8 cellular contexts compared by ENCODE assay signal in the genomic region with DNA sequence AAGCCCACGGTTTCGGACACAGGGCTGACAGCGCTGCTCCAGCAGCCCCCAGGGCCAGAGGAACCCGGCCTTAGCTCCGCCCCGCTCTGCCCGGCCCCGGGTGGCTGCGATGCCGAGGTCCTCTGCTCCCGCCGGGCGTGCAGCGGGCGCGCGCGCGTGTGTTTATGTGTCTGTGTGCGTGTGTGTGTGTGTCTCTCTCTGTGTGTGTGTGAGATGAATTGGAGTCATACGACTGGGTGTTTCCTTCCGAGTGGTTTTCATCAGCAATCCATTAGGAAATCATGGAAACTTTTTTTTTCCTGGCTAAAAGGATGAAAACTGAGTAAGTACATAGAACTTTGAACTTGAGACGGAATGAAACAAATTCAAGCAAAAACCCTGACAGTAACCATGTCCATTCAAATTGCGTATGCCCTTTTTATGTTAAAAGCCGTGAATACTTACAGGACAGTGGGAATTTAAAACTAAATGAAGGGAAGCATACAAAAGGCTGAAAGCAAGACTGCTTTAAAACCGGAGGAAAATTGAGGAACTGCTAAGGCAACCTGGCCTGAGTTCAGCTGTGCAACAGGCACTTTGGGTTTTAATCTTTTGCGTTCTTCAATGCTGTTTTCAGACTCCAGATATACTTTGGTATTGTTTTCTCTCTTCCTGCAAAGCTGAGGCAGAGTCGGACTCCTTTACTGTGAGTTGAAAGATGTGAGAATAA. TPM values are rescaled to one million over a fixed set of nuclear protein-coding genes. Genes with fewer than 3 reads are reported as not detected.
DNase-seq lines count a peak whose midpoint lies in the region; ATAC-seq and TF ChIP-seq lines count a peak whose summit lies in the region.

A gene (plus strand): TSS at position 121 of the 709 bp plus-strand sequence. CDS start 911 bp downstream, outside the sequence.

- H4K20me1 ChIP-seq in OCI-LY3 (ENCODE audit: insufficient read depth, low read length) (no peaks in the 10 kb centered on the region), neural progenitor cell (ENCODE audit: low read depth) (no peaks in the 10 kb centered on the region)

- H3K79me2 ChIP-seq in OCI-LY3 (ENCODE audit: low read length) = no peaks in the 10 kb centered on the region
- no peaks in the 10 kb centered on the region for H3K79me2 ChIP-seq in neural progenitor cell (ENCODE audit: low read depth)

- H3K27ac ChIP-seq in OCI-LY3 (ENCODE audit: low read length) (no peak within 1 kb of the TSS), neural progenitor cell (no peak within 1 kb of the TSS), upper lobe of right lung (peak within 1 kb of the TSS; percentile 65)

- H3K36me3 Mint-ChIP-seq in activated naive CD4-positive, alpha-beta T cell treated with anti-CD3 and anti-CD28 coated beads, Interleukin-2, amount 50 U/mL, for 72 hours = no peaks in the 10 kb centered on the region
- H3K36me3 Mint-ChIP-seq in neural progenitor cell = no peaks in the 10 kb centered on the region

- DNase-seq in A172 (ENCODE audit: low spot score) (peak; percentile 27), globus pallidus (ENCODE audit: low spot score) (peak; percentile 61), neural progenitor cell (ENCODE audit: low spot score) (peak; percentile 77), upper lobe of right lung (peak; percentile 85)
- peak in 1 of 2 donors; percentile 36 for DNase-seq in activated naive CD4-positive, alpha-beta T cell treated with anti-CD3 and anti-CD28 coated beads, Interleukin-2, amount 50 U/mL, for 72 hours (ENCODE audit: low spot score in 2 of 2)

- ATAC-seq in GM18502 (IDR thresholded peaks at IDR 0.05; ENCODE audit: poor library complexity, unreplicated experiment) = peak; percentile 61
- peak; percentile 42 for ATAC-seq in HG02981 (IDR thresholded peaks at IDR 0.05; ENCODE audit: unreplicated experiment)
- ATAC-seq in activated naive CD4-positive, alpha-beta T cell treated with anti-CD3 and anti-CD28 coated beads, Interleukin-2, amount 50 U/mL, for 72 hours = peak; percentile 64 to 69
- peak; percentile 92 for ATAC-seq in upper lobe of right lung

- H3K27me3 ChIP-seq in OCI-LY3 (ENCODE audit: low read depth, low read length) = peaks cover 40% of the 10 kb centered on the region
- H3K27me3 ChIP-seq in neural progenitor cell = peaks cover 40% of the 10 kb centered on the region
- no peaks in the 10 kb centered on the region for H3K27me3 ChIP-seq in upper lobe of right lung

- peak within 1 kb of the TSS; percentile 77 for H2AFZ ChIP-seq in OCI-LY3 (ENCODE audit: low read depth, low read length)
- H2AFZ ChIP-seq in neural progenitor cell (replicated peaks) = peak within 1 kb of the TSS; percentile 52

- no peaks in the 10 kb centered on the region for H3K9me3 ChIP-seq in OCI-LY3 (ENCODE audit: insufficient read depth, low read length)
- H3K9me3 ChIP-seq in neural progenitor cell (ENCODE audit: low read depth) = no peaks in the 10 kb centered on the region
- H3K9me3 ChIP-seq in upper lobe of right lung = no peaks in the 10 kb centered on the region

- peak within 1 kb of the TSS; percentile 33 for H3K9ac ChIP-seq in OCI-LY3 (ENCODE audit: low read length)
- H3K9ac ChIP-seq in neural progenitor cell = no peak within 1 kb of the TSS

- H3K4me3 ChIP-seq in OCI-LY3 (ENCODE audit: low read length) = peak within 1 kb of the TSS; percentile 80
- peak within 1 kb of the TSS; percentile 43 for H3K4me3 ChIP-seq in neural progenitor cell
- peak within 1 kb of the TSS; percentile 48 for H3K4me3 ChIP-seq in upper lobe of right lung

- peaks cover 14% of the 10 kb centered on the region for H3K4me1 Mint-ChIP-seq in neural progenitor cell

- H3K4me1 ChIP-seq in OCI-LY3 (ENCODE audit: low read length) (peaks cover 30% of the 10 kb centered on the region), neural progenitor cell (peaks cover 10% of the 10 kb centered on the region), upper lobe of right lung (peaks cover 13% of the 10 kb centered on the region)

- peak within 1 kb of the TSS; percentile 100 for H3K4me2 ChIP-seq in OCI-LY3 (ENCODE audit: low read length)
- peak within 1 kb of the TSS; percentile 77 for H3K4me2 ChIP-seq in neural progenitor cell

- TF ChIP-seq CTCF in OCI-LY3 (IDR thresholded peaks at IDR 0.05; ENCODE audit: low read depth, low read length) (no peak), neural progenitor cell (IDR thresholded peaks at IDR 0.05) (no peak), upper lobe of right lung (IDR thresholded peaks at IDR 0.05) (no peak)

- peaks cover 4% of the 10 kb centered on the region for H3K27me3 Mint-ChIP-seq in neural progenitor cell (ENCODE audit: insufficient read depth, low read depth)

- no peaks in the 10 kb centered on the region for H3K9me3 Mint-ChIP-seq in activated naive CD4-positive, alpha-beta T cell treated with anti-CD3 and anti-CD28 coated beads, Interleukin-2, amount 50 U/mL, for 72 hours
- H3K9me3 Mint-ChIP-seq in neural progenitor cell = no peaks in the 10 kb centered on the region

- H3F3A ChIP-seq in neural progenitor cell (ENCODE audit: low read depth) = no peaks in the 10 kb centered on the region

- intact Hi-C loops in upper lobe of right lung (cut with DNase I) = loop anchor here (5.0 kb wide), 1 partner anchor 94 kb away; no protein-coding TSS in a partner anchor

- H3K36me3 ChIP-seq in OCI-LY3 (replicated peaks; ENCODE audit: low read depth, low read length) = no peaks in the 10 kb centered on the region
- no peaks in the 10 kb centered on the region for H3K36me3 ChIP-seq in neural progenitor cell
- H3K36me3 ChIP-seq in upper lobe of right lung = no peaks in the 10 kb centered on the region

- H3K4me3 Mint-ChIP-seq in neural progenitor cell = peak within 1 kb of the TSS; percentile 80

- H3K27ac Mint-ChIP-seq in activated naive CD4-positive, alpha-beta T cell treated with anti-CD3 and anti-CD28 coated beads, Interleukin-2, amount 50 U/mL, for 72 hours = no peak within 1 kb of the TSS
- no peak within 1 kb of the TSS for H3K27ac Mint-ChIP-seq in neural progenitor cell

RNA-seq across cellular contexts. Expression of the gene that starts here (rescaled TPM):
- 18.0 and 18.4 TPM in 2 replicates for total RNA-seq in A172 (2014; rRNA removed; shearing (Covaris generic))
- total RNA-seq in activated naive CD4-positive, alpha-beta T cell treated with anti-CD3 and anti-CD28 coated beads, Interleukin-2, amount 50 U/mL, for 72 hours = not detected
- not detected in 2 replicates for total RNA-seq in neural progenitor cell (ENCODE audit: low replicate concordance)
- total RNA-seq in upper lobe of right lung = 39.2 TPM

Comparison
In these comparisons a context has a peak if more than half of its experiments do, and no peak if none do; other contexts are left out.
1. RNA of the gene that starts here (total RNA-seq): 39.2 TPM in upper lobe of right lung (single experiment) and 18.0 to 18.4 TPM in A172; not detected in activated naive CD4-positive, alpha-beta T cell treated with anti-CD3 and anti-CD28 coated beads, Interleukin-2, amount 50 U/mL, for 72 hours and not detected in neural progenitor cell; every median in the first group is over 10 times any median in the second.
2. Peak in ATAC-seq in activated naive CD4-positive, alpha-beta T cell treated with anti-CD3 and anti-CD28 coated beads, Interleukin-2, amount 50 U/mL, for 72 hours; RNA of the gene not detected or under 1 TPM.
3. Peak in DNase-seq, H3K4me3 ChIP-seq and H3K4me2 ChIP-seq in neural progenitor cell; RNA of the gene not detected or under 1 TPM.
4. ATAC-seq: peak in every context shown above with its lines; median percentile 92 in upper lobe of right lung; 66 in activated naive CD4-positive, alpha-beta T cell treated with anti-CD3 and anti-CD28 coated beads, Interleukin-2, amount 50 U/mL, for 72 hours; 61 in GM18502; 42 in HG02981.
5. Peak in every context shown above with its lines, with median percentiles within 50 percentile points of each other: H3K4me3 ChIP-seq.